Comparison of ENCODE assay signal across 11 cellular contexts in genomic region chr6:24358219-24358821, GRCh38. TPM values are rescaled to one million over a fixed set of nuclear protein-coding genes. Genes with fewer than 3 reads are reported as not detected.
DNase-seq lines count a peak whose midpoint lies in the region; ATAC-seq and TF ChIP-seq lines count a peak whose summit lies in the region.
"Had no signal": no experiment of that assay in that cellular context is flagged by ENCODE, and none has a peak within 500 bp of the region (broad histone marks: within the 10 kb centered on the region; RNA-seq: fewer than 3 reads in every experiment).

No MANE protein-coding gene starts in this region.

- TF ChIP-seq CTCF in right lobe of liver (IDR thresholded peaks at IDR 0.05) (no peak), thoracic aorta (IDR thresholded peaks at IDR 0.05) (no peak)

- H3K36me3 Mint-ChIP-seq in activated T-cell treated with anti-CD3 and anti-CD28 coated beads, Interleukin-2, amount 50 U/mL, for 4 hours (ENCODE audit: insufficient read depth), result no peaks in the 10 kb centered on the region
- H3K36me3 Mint-ChIP-seq in activated naive CD8-positive, alpha-beta T cell treated with anti-CD3 and anti-CD28 coated beads, Interleukin-2, amount 10 ng/mL, durations not matched to agents 7 days and 5 days, result no peaks in the 10 kb centered on the region

- peaks cover 13% of the 10 kb centered on the region for H3K27me3 Mint-ChIP-seq in activated T-cell treated with anti-CD3 and anti-CD28 coated beads, Interleukin-2, amount 50 U/mL, for 4 hours (ENCODE audit: low read depth)
- peaks cover 45% of the 10 kb centered on the region for H3K27me3 Mint-ChIP-seq in activated naive CD8-positive, alpha-beta T cell treated with anti-CD3 and anti-CD28 coated beads, Interleukin-2, amount 10 ng/mL, durations not matched to agents 7 days and 5 days

- no peak overlapping the region for H3K27ac Mint-ChIP-seq in activated naive CD8-positive, alpha-beta T cell treated with anti-CD3 and anti-CD28 coated beads, Interleukin-2, amount 10 ng/mL, durations not matched to agents 7 days and 5 days

- H3K27ac ChIP-seq in right lobe of liver, result no peak overlapping the region
- no peak overlapping the region for H3K27ac ChIP-seq in thoracic aorta
- no peak overlapping the region for H3K27ac ChIP-seq in substantia nigra (ENCODE audit: low read depth, low read length, poor library complexity, severe bottlenecking)

- peak overlapping the region; percentile 79 for H3K4me3 Mint-ChIP-seq in activated T-cell treated with anti-CD3 and anti-CD28 coated beads, Interleukin-2, amount 50 U/mL, for 4 hours
- peak overlapping the region; percentile 56 for H3K4me3 Mint-ChIP-seq in activated naive CD8-positive, alpha-beta T cell treated with anti-CD3 and anti-CD28 coated beads, Interleukin-2, amount 10 ng/mL, durations not matched to agents 7 days and 5 days

- H3K4me1 ChIP-seq in right lobe of liver (peaks cover 0 to 22% (median 3%) of the 10 kb centered on the region in 4 donors), thoracic aorta (ENCODE audit: control insufficient read depth in 1 of 2, low read depth in 2 of 2) (peaks cover 13 to 23% of the 10 kb centered on the region in 2 donors)

- H3K27me3 ChIP-seq in right lobe of liver, result no peaks in the 10 kb centered on the region
- H3K27me3 ChIP-seq in thoracic aorta (replicated peaks; ENCODE audit: insufficient read depth), result no peaks in the 10 kb centered on the region

- DNase-seq in activated T-cell treated with anti-CD3 and anti-CD28 coated beads, Interleukin-2, amount 50 U/mL, for 4 hours, result no peak
- DNase-seq in activated T-cell treated with anti-CD3 and anti-CD28 coated beads, Interleukin-2, amount 50 U/mL, for 48 hours, result no peak
- DNase-seq in activated naive CD8-positive, alpha-beta T cell treated with anti-CD3 and anti-CD28 coated beads, Interleukin-2, amount 10 ng/mL, durations not matched to agents 7 days and 5 days, result no peak
- no peak for DNase-seq in right lobe of liver
- no peak for DNase-seq in thoracic aorta (ENCODE audit: low spot score)
- DNase-seq in SK-N-DZ (ENCODE audit: low spot score), result no peak
- DNase-seq in LoVo (ENCODE audit: low spot score), result no peak
- DNase-seq in substantia nigra (lab: John Stamatoyannopoulos, UW), result no peak
- DNase-seq: C1 segment of cervical spinal cord had no signal

- no peak for ATAC-seq in activated T-cell treated with anti-CD3 and anti-CD28 coated beads, Interleukin-2, amount 50 U/mL, for 4 hours
- no peak for ATAC-seq in activated naive CD8-positive, alpha-beta T cell treated with anti-CD3 and anti-CD28 coated beads, Interleukin-2, amount 10 ng/mL, durations not matched to agents 7 days and 5 days (ENCODE audit: low read depth)
- ATAC-seq in right lobe of liver, result no peak
- no peak for ATAC-seq in thoracic aorta (ENCODE audit: insufficient number of reproducible peaks, low FRiP score, low read depth)

- no peak for TF ChIP-seq POLR2A in right lobe of liver (IDR thresholded peaks at IDR 0.05)

- H3K36me3 ChIP-seq in right lobe of liver (no peaks in the 10 kb centered on the region), thoracic aorta (no peaks in the 10 kb centered on the region)
- H3K36me3 ChIP-seq: MG63 had no signal

- intact Hi-C loops in right lobe of liver (cut with DNase I), result no loop called here

- POLR2A ChIA-PET in activated naive CD8-positive, alpha-beta T cell treated with anti-CD3 and anti-CD28 coated beads, Interleukin-2, amount 10 ng/mL, durations not matched to agents 7 days and 5 days (lab: Charles Lee), result no interaction called here

- peak overlapping the region in 2 of 3 donors; percentile 18 to 46 for H3K4me3 ChIP-seq in right lobe of liver
- H3K4me3 ChIP-seq in thoracic aorta, result peak overlapping the region; percentile 61
- H3K4me3 ChIP-seq: MG63 had no signal

- H3K9me3 ChIP-seq in right lobe of liver (no peaks in the 10 kb centered on the region), thoracic aorta (no peaks in the 10 kb centered on the region)
- H3K9me3 ChIP-seq: MG63 had no signal

- no peaks in the 10 kb centered on the region for H3K9me3 Mint-ChIP-seq in activated T-cell treated with anti-CD3 and anti-CD28 coated beads, Interleukin-2, amount 50 U/mL, for 4 hours
- no peaks in the 10 kb centered on the region for H3K9me3 Mint-ChIP-seq in activated naive CD8-positive, alpha-beta T cell treated with anti-CD3 and anti-CD28 coated beads, Interleukin-2, amount 10 ng/mL, durations not matched to agents 7 days and 5 days

- H3K4me1 Mint-ChIP-seq in activated T-cell treated with anti-CD3 and anti-CD28 coated beads, Interleukin-2, amount 50 U/mL, for 4 hours (ENCODE audit: low read depth), result peaks cover 27% of the 10 kb centered on the region
- H3K4me1 Mint-ChIP-seq in activated naive CD8-positive, alpha-beta T cell treated with anti-CD3 and anti-CD28 coated beads, Interleukin-2, amount 10 ng/mL, durations not matched to agents 7 days and 5 days, result peaks cover 12% of the 10 kb centered on the region

- 42% methylated on average over 12 of the region's 12 CpGs for WGBS in right lobe of liver (ENCODE audit: insufficient coverage, low coverage, low lambda C conversion rate, missing lambda C conversion rate)

RNA-seq across cellular contexts. Expression of gene DCDC2, which starts 0.5 kb away (rescaled TPM):
- under 1 TPM in 1 of 3 donors, not detected in 2; 0.20 TPM for total RNA-seq in activated T-cell treated with anti-CD3 and anti-CD28 coated beads, Interleukin-2, amount 50 U/mL, for 4 hours
- under 1 TPM in 1 of 2 experiments, not detected in 1; 0.14 TPM for total RNA-seq in activated naive CD8-positive, alpha-beta T cell treated with anti-CD3 and anti-CD28 coated beads, Interleukin-2, amount 10 ng/mL, durations not matched to agents 7 days and 5 days
- total RNA-seq in right lobe of liver (1 to 10 TPM in 3 of 6 experiments, under 1 TPM in 3; 0.68 to 3.8 (median 0.92) TPM), thoracic aorta (not detected)
- polyA plus RNA-seq in SK-N-DZ (2014; cell fraction: cytosol; rRNA removed), result 0.02 and 0.22 TPM in 2 replicates
- not detected in 2 replicates for polyA plus RNA-seq in SK-N-DZ (2014; cell fraction: nucleus; rRNA removed)
- total RNA-seq: esophagus mucosa had no signal

RNA-seq across cellular contexts. Expression of gene MRS2, which starts 44.4 kb away (rescaled TPM):
- 10 to 100 TPM; 23.6 to 28.5 (median 25.0) TPM for total RNA-seq in activated T-cell treated with anti-CD3 and anti-CD28 coated beads, Interleukin-2, amount 50 U/mL, for 4 hours
- 10 to 100 TPM; 19.9 to 20.5 TPM for total RNA-seq in activated naive CD8-positive, alpha-beta T cell treated with anti-CD3 and anti-CD28 coated beads, Interleukin-2, amount 10 ng/mL, durations not matched to agents 7 days and 5 days
- total RNA-seq in right lobe of liver, result 10 to 100 TPM; 11.1 to 16.4 (median 13.1) TPM
- total RNA-seq in thoracic aorta, result 10 to 100 TPM; 17.9 to 20.2 TPM
- 25.5 and 31.0 TPM in 2 replicates for polyA plus RNA-seq in SK-N-DZ (2014; cell fraction: cytosol; rRNA removed)
- polyA plus RNA-seq in SK-N-DZ (2014; cell fraction: nucleus; rRNA removed), result 29.6 and 32.0 TPM in 2 replicates
